ENCODE assay signal across 1 cellular context in the genomic region with DNA sequence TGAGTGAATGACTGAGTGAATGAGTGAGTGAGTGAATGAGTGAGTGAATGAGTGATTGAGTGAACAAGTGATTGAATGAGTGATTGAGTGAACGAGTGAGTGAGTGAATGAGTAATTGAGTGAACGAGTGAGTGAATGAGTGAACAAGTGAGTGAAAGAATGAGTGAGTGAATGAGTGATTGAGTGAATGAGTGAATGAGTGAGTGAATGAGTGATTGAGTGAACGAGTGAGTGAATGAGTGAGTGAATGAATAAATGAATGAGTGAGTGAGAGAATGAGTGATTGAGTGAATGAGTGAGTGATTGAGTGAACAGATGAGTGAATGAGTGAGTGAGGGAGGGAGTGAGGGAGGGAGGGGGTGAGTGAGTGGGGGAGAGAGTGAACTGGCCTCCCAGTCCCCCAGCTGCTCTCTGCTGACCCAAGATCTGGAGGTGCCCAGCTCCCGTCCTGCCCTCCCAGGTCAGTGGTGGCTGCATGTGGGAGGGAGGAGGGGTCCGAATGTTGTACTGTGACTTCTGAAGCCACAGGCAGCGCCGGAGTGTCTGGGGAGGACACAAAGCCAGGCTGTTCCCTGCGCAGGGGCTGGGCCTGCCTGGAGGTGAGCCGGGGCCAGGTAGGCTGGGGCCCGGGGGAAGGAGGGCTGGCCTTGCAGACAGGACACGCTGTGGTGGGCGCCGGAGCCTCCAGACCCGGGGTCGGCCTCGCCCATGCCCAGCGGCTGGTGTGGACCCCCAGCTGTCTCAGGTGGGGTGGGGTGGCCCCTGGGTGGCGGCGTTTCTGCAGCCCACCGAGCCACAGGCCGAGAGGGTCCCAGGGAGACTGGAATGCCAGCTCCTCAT.
TF ChIP-seq lines count a peak whose summit lies in the region.

No MANE protein-coding gene starts in this region.

TF ChIP-seq in HepG2, 621 proteins besides CTCF, POLR2A, EP300 and RAD21 (continued from another document and continues in another):
- TF ChIP-seq, protein P1, sequence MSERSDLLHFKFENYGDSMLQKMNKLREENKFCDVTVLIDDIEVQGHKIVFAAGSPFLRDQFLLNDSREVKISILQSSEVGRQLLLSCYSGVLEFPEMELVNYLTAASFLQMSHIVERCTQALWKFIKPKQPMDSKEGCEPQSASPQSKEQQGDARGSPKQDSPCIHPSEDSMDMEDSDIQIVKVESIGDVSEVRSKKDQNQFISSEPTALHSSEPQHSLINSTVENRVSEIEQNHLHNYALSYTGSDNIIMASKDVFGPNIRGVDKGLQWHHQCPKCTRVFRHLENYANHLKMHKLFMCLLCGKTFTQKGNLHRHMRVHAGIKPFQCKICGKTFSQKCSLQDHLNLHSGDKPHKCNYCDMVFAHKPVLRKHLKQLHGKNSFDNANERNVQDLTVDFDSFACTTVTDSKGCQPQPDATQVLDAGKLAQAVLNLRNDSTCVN (CRISPR knock-in tag; IDR thresholded peaks at IDR 0.05; ENCODE audit: borderline replicate concordance): 0 out of 2 replicates have a peak, but pooled peaks have one; percentile 25
- TF ChIP-seq, protein P2, sequence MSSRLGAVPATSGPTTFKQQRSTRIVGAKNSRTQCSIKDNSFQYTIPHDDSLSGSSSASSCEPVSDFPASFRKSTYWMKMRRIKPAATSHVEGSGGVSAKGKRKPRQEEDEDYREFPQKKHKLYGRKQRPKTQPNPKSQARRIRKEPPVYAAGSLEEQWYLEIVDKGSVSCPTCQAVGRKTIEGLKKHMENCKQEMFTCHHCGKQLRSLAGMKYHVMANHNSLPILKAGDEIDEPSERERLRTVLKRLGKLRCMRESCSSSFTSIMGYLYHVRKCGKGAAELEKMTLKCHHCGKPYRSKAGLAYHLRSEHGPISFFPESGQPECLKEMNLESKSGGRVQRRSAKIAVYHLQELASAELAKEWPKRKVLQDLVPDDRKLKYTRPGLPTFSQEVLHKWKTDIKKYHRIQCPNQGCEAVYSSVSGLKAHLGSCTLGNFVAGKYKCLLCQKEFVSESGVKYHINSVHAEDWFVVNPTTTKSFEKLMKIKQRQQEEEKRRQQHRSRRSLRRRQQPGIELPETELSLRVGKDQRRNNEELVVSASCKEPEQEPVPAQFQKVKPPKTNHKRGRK (CRISPR knock-in tag; IDR thresholded peaks at IDR 0.05): no peak
- TF ChIP-seq ARNTL (CRISPR knock-in tag; IDR thresholded peaks at IDR 0.05) (no peak), KAT8 (CRISPR knock-in tag; IDR thresholded peaks at IDR 0.05) (no peak), ZNF768 (CRISPR knock-in tag; IDR thresholded peaks at IDR 0.05) (peak; percentile 68; the same call in 1 of the 2 replicates), ZNF747 (CRISPR knock-in tag; IDR thresholded peaks at IDR 0.05; ENCODE audit: borderline replicate concordance) (no peak), SNAPC2 (CRISPR knock-in tag; IDR thresholded peaks at IDR 0.05) (peak; percentile 79), MBD4 (IDR thresholded peaks at IDR 0.05; ENCODE audit: borderline replicate concordance, low read length) (no peak), SAP130 (CRISPR knock-in tag; IDR thresholded peaks at IDR 0.05; ENCODE audit: low read depth) (peak; percentile 78), ISL2 (CRISPR knock-in tag; IDR thresholded peaks at IDR 0.05) (no peak), ZNF607 (CRISPR knock-in tag; IDR thresholded peaks at IDR 0.05; ENCODE audit: borderline replicate concordance) (peak; percentile 41; the same call in 1 of the 2 replicates), ZNF567 (CRISPR knock-in tag; IDR thresholded peaks at IDR 0.05; ENCODE audit: borderline replicate concordance) (no peak), ZNF773 (CRISPR knock-in tag; IDR thresholded peaks at IDR 0.05; ENCODE audit: borderline replicate concordance) (no peak), NFKBIZ (CRISPR knock-in tag; IDR thresholded peaks at IDR 0.05) (no peak), ZNF121 (CRISPR knock-in tag; IDR thresholded peaks at IDR 0.05) (peak; percentile 39; the same call in 1 of the 2 replicates), ZFP36L2 (CRISPR knock-in tag; IDR thresholded peaks at IDR 0.05) (no peak), MIXL1 (CRISPR knock-in tag; IDR thresholded peaks at IDR 0.05) (no peak), ZNF816 (CRISPR knock-in tag; IDR thresholded peaks at IDR 0.05; ENCODE audit: borderline replicate concordance) (no peak), REL (CRISPR knock-in tag; conservative IDR thresholded peaks at IDR 0.05) (no peak), U2AF2 (IDR thresholded peaks at IDR 0.05; ENCODE audit: low read depth, low read length) (no peak), CEBPB (IDR thresholded peaks at IDR 0.05; ENCODE audit: borderline replicate concordance, low read depth, low read length) (no peak), REXO4 (CRISPR knock-in tag; IDR thresholded peaks at IDR 0.05; ENCODE audit: borderline replicate concordance) (no peak), TAF1 (CRISPR knock-in tag; IDR thresholded peaks at IDR 0.05) (peak; percentile 76), CAMTA2 (CRISPR knock-in tag; IDR thresholded peaks at IDR 0.05; ENCODE audit: borderline replicate concordance) (no peak), ZNF33A (CRISPR knock-in tag; IDR thresholded peaks at IDR 0.05; ENCODE audit: borderline replicate concordance) (no peak), ARNT2 (CRISPR knock-in tag; IDR thresholded peaks at IDR 0.05; ENCODE audit: low read depth) (peak; percentile 60; the same call in 1 of the 2 replicates)
- TF ChIP-seq, protein P3, sequence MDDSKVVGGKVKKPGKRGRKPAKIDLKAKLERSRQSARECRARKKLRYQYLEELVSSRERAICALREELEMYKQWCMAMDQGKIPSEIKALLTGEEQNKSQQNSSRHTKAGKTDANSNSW (CRISPR knock-in tag; IDR thresholded peaks at IDR 0.05; ENCODE audit: borderline replicate concordance): no peak
- TF ChIP-seq, protein P4, sequence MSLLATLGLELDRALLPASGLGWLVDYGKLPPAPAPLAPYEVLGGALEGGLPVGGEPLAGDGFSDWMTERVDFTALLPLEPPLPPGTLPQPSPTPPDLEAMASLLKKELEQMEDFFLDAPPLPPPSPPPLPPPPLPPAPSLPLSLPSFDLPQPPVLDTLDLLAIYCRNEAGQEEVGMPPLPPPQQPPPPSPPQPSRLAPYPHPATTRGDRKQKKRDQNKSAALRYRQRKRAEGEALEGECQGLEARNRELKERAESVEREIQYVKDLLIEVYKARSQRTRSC (CRISPR knock-in tag; IDR thresholded peaks at IDR 0.05; ENCODE audit: low read depth): no peak
- TF ChIP-seq, protein P5, sequence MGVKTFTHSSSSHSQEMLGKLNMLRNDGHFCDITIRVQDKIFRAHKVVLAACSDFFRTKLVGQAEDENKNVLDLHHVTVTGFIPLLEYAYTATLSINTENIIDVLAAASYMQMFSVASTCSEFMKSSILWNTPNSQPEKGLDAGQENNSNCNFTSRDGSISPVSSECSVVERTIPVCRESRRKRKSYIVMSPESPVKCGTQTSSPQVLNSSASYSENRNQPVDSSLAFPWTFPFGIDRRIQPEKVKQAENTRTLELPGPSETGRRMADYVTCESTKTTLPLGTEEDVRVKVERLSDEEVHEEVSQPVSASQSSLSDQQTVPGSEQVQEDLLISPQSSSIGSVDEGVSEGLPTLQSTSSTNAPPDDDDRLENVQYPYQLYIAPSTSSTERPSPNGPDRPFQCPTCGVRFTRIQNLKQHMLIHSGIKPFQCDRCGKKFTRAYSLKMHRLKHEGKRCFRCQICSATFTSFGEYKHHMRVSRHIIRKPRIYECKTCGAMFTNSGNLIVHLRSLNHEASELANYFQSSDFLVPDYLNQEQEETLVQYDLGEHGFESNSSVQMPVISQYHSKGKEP (CRISPR knock-in tag; IDR thresholded peaks at IDR 0.05): no peak
- TF ChIP-seq, protein P6, sequence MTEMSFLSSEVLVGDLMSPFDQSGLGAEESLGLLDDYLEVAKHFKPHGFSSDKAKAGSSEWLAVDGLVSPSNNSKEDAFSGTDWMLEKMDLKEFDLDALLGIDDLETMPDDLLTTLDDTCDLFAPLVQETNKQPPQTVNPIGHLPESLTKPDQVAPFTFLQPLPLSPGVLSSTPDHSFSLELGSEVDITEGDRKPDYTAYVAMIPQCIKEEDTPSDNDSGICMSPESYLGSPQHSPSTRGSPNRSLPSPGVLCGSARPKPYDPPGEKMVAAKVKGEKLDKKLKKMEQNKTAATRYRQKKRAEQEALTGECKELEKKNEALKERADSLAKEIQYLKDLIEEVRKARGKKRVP (CRISPR knock-in tag; IDR thresholded peaks at IDR 0.05): 0 out of 4 replicates have a peak, but pooled peaks of 1 of the 2 experiments have one; percentile 10
- TF ChIP-seq, protein P7, sequence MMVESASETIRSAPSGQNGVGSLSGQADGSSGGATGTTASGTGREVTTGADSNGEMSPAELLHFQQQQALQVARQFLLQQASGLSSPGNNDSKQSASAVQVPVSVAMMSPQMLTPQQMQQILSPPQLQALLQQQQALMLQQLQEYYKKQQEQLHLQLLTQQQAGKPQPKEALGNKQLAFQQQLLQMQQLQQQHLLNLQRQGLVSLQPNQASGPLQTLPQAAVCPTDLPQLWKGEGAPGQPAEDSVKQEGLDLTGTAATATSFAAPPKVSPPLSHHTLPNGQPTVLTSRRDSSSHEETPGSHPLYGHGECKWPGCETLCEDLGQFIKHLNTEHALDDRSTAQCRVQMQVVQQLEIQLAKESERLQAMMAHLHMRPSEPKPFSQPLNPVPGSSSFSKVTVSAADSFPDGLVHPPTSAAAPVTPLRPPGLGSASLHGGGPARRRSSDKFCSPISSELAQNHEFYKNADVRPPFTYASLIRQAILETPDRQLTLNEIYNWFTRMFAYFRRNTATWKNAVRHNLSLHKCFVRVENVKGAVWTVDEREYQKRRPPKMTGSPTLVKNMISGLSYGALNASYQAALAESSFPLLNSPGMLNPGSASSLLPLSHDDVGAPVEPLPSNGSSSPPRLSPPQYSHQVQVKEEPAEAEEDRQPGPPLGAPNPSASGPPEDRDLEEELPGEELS (CRISPR knock-in tag; IDR thresholded peaks at IDR 0.05): peak; percentile 46; the same call in 1 of the 2 replicates
- TF ChIP-seq, protein P8, sequence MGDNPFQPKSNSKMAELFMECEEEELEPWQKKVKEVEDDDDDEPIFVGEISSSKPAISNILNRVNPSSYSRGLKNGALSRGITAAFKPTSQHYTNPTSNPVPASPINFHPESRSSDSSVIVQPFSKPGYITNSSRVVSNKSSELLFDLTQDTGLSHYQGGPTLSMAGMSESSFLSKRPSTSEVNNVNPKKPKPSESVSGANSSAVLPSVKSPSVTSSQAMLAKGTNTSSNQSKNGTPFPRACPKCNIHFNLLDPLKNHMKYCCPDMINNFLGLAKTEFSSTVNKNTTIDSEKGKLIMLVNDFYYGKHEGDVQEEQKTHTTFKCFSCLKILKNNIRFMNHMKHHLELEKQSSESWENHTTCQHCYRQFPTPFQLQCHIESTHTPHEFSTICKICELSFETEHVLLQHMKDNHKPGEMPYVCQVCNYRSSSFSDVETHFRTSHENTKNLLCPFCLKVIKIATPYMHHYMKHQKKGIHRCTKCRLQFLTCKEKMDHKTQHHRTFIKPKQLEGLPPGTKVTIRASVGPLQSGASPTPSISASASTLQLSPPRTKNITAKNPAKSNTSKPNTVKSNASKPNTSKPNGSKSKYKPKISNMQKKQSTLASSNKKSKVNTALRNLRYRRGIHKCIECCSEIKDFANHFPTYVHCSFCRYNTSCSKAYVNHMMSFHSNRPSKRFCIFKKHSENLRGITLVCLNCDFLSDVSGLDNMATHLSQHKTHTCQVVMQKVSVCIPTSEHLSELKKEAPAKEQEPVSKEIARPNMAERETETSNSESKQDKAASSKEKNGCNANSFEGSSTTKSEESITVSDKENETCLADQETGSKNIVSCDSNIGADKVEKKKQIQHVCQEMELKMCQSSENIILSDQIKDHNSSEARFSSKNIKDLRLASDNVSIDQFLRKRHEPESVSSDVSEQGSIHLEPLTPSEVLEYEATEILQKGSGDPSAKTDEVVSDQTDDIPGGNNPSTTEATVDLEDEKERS (CRISPR knock-in tag; IDR thresholded peaks at IDR 0.05): peak; percentile 74; the same call in 1 of the 2 replicates
- TF ChIP-seq, protein P9, sequence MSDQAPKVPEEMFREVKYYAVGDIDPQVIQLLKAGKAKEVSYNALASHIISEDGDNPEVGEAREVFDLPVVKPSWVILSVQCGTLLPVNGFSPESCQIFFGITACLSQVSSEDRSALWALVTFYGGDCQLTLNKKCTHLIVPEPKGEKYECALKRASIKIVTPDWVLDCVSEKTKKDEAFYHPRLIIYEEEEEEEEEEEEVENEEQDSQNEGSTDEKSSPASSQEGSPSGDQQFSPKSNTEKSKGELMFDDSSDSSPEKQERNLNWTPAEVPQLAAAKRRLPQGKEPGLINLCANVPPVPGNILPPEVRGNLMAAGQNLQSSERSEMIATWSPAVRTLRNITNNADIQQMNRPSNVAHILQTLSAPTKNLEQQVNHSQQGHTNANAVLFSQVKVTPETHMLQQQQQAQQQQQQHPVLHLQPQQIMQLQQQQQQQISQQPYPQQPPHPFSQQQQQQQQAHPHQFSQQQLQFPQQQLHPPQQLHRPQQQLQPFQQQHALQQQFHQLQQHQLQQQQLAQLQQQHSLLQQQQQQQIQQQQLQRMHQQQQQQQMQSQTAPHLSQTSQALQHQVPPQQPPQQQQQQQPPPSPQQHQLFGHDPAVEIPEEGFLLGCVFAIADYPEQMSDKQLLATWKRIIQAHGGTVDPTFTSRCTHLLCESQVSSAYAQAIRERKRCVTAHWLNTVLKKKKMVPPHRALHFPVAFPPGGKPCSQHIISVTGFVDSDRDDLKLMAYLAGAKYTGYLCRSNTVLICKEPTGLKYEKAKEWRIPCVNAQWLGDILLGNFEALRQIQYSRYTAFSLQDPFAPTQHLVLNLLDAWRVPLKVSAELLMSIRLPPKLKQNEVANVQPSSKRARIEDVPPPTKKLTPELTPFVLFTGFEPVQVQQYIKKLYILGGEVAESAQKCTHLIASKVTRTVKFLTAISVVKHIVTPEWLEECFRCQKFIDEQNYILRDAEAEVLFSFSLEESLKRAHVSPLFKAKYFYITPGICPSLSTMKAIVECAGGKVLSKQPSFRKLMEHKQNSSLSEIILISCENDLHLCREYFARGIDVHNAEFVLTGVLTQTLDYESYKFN (CRISPR knock-in tag; conservative IDR thresholded peaks at IDR 0.05): peak; percentile 60
- TF ChIP-seq, protein P10, sequence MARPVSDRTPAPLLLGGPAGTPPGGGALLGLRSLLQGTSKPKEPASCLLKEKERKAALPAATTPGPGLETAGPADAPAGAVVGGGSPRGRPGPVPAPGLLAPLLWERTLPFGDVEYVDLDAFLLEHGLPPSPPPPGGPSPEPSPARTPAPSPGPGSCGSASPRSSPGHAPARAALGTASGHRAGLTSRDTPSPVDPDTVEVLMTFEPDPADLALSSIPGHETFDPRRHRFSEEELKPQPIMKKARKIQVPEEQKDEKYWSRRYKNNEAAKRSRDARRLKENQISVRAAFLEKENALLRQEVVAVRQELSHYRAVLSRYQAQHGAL (CRISPR knock-in tag; IDR thresholded peaks at IDR 0.05; ENCODE audit: not compliant biosample characterization): no peak
